In the genomic region with DNA sequence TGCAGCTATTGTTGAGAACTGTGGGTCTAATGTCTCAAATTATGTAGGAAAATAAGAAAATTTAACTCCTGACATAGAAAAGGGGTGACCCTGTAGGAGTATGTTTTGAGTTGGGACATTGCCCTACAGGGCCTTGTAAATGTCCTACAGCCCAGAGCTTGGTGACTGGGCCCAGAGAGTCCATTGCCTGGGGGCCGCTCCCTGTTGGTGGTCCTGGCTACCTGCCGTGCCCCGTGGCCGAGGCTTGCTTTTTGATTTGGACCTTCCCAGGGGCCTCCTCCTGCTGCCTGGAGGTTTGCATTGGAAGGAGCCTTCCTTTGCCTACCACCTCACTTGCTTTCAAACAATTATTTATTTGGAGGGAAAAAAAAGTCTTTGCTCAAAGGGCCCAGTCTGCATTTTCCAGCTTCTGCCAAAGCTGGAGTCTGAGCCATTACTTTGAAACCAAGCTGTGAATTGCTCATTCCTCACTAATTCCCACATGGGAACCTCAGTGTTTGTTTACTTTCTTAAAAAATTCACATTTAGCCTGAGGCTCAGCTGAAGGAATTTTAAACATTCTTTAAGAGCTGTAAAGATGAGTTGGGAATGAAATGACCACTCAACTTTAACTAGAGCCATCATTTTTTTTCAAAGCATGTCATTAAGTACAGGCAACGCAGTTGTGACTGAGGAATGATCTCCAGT, we compare ENCODE assay signal across 16 cellular contexts.
"Had no signal": no experiment of that assay in that cellular context is flagged by ENCODE, and none has a peak within 500 bp of the region (broad histone marks: within the 10 kb centered on the region; RNA-seq: fewer than 3 reads in every experiment).

No MANE protein-coding gene starts in this region.

- H3K9me3 ChIP-seq: esophagus muscularis mucosa, pancreas had no signal

- H3K27me3 ChIP-seq: pancreas had no signal

- H3K36me3 Mint-ChIP-seq: type B pancreatic cell had no signal

- H3K4me1 ChIP-seq: esophagus muscularis mucosa, pancreas had no signal

- H3K27ac ChIP-seq: esophagus muscularis mucosa, pancreas, SK-N-MC had no signal

- H3K4me3 ChIP-seq: esophagus muscularis mucosa, pancreas, SK-N-MC had no signal

- DNase-seq: activated CD4-positive, alpha-beta T cell treated with anti-CD3 and anti-CD28 coated beads, Interleukin-2, amount 50 U/mL, for 48 hours; activated CD4-positive, CD25-positive, alpha-beta regulatory T cell treated with anti-CD3 and anti-CD28 coated beads, Interleukin-2, amount 50 U/mL, for 72 hours; activated naive CD4-positive, alpha-beta T cell treated with anti-CD3 and anti-CD28 coated beads, Interleukin-2, amount 50 U/mL, for 16 hours; hippocampal formation; left ventricle myocardium superior; mesenchymal stem cell; pancreas; stimulated activated CD4-positive, alpha-beta T cell treated with anti-CD3 and anti-CD28 coated beads, Interleukin-15, amount 100 ng/mL, for 24 hours; stimulated activated CD4-positive, alpha-beta T cell treated with anti-CD3 and anti-CD28 coated beads, Interleukin-4, amount 100 ng/mL, for 4 hours; stimulated activated CD8-positive, alpha-beta memory T cell treated with anti-CD3 and anti-CD28 coated beads, Interleukin-4, amount 100 ng/mL, for 48 hours; stimulated activated naive CD8-positive, alpha-beta T cell treated with anti-CD3 and anti-CD28 coated beads, Interleukin-15, Interleukin-2, amounts not matched to agents 100 U/mL and 50 U/mL, for 24 hours had no signal

- H3K27ac Mint-ChIP-seq: activated T-helper 2 cell treated with anti-CD3 and anti-CD28 coated beads, Interferon-gamma antibody, Interleukin-2, Interleukin-4, amounts not matched to agents 10 μg/mL and 5 μg/mL and 100 μg/mL, durations not matched to agents 14 hours and 24 hours and 36 hours; type B pancreatic cell had no signal

- ATAC-seq: left ventricle myocardium superior; pancreas; stimulated activated naive CD8-positive, alpha-beta T cell treated with anti-CD3 and anti-CD28 coated beads, Interleukin-15, Interleukin-2, amounts not matched to agents 100 U/mL and 50 U/mL, for 24 hours had no signal

- H3K9me3 Mint-ChIP-seq: activated T-helper 2 cell treated with anti-CD3 and anti-CD28 coated beads, Interferon-gamma antibody, Interleukin-2, Interleukin-4, amounts not matched to agents 10 μg/mL and 5 μg/mL and 100 μg/mL, durations not matched to agents 14 hours and 24 hours and 36 hours; type B pancreatic cell had no signal

- H3K4me3 Mint-ChIP-seq: type B pancreatic cell had no signal

- FAIRE-seq: astrocyte, pancreas had no signal

- H3K36me3 ChIP-seq: esophagus muscularis mucosa, pancreas had no signal
